In genomic region chr14:105257464-105257863, GRCh38 we compare ENCODE assay signal across 25 cellular contexts. TPM values are rescaled to one million over a fixed set of nuclear protein-coding genes. Genes with fewer than 3 reads are reported as not detected.
DNase-seq lines count a peak whose midpoint lies in the region; ATAC-seq and TF ChIP-seq lines count a peak whose summit lies in the region.
"Had no signal": no experiment of that assay in that cellular context is flagged by ENCODE, and none has a peak within 500 bp of the region (broad histone marks: within the 10 kb centered on the region; RNA-seq: fewer than 3 reads in every experiment).

No MANE protein-coding gene starts in this region.

- no peaks in the 10 kb centered on the region for H3K9me3 Mint-ChIP-seq in activated CD4-positive, alpha-beta T cell treated with anti-CD3 and anti-CD28 coated beads, Interleukin-2, amount 10 ng/mL, durations not matched to agents 7 days and 5 days
- no peaks in the 10 kb centered on the region for H3K9me3 Mint-ChIP-seq in activated CD4-positive, alpha-beta T cell treated with anti-CD3 and anti-CD28 coated beads for 36 hours (ENCODE audit: low read depth)
- H3K9me3 Mint-ChIP-seq in activated T-helper 17 cell treated with anti-CD3 and anti-CD28 coated beads, Interleukin-2, amount 50 U/mL, for 72 hours: no peaks in the 10 kb centered on the region
- H3K9me3 Mint-ChIP-seq in stimulated activated naive B cell treated with anti-CD40 and anti-IgM and Interleukin-4, amounts not matched to agents 10 μg/mL and 1 μg/mL and 100 μg/mL, for 72 hours: no peaks in the 10 kb centered on the region
- H3K9me3 Mint-ChIP-seq: activated naive CD8-positive, alpha-beta T cell treated with anti-CD3 and anti-CD28 coated beads, Interleukin-2, amount 10 ng/mL, durations not matched to agents 7 days and 5 days; dendritic cell treated with granulocyte-macrophage colony-stimulating factor and Interleukin-4, amounts not matched to agents 40 ng/mL and 50 ng/mL, for 4 days; IgD-negative memory B cell; stimulated activated naive CD8-positive, alpha-beta T cell treated with anti-CD3 and anti-CD28 coated beads, Interleukin-15, Interleukin-2, amounts not matched to agents 100 ng/mL and 50 ng/mL, for 24 hours had no signal

- POLR2A ChIA-PET in activated CD4-positive, alpha-beta T cell treated with anti-CD3 and anti-CD28 coated beads, Interleukin-2, amount 10 ng/mL, durations not matched to agents 7 days and 5 days (lab: Charles Lee): no interaction called here
- POLR2A ChIA-PET in activated CD4-positive, alpha-beta T cell treated with anti-CD3 and anti-CD28 coated beads for 36 hours (lab: Charles Lee): no interaction called here
- POLR2A ChIA-PET in HEK293 (lab: Yijun Ruan, JAX): no interaction called here

- H3K4me1 Mint-ChIP-seq in activated CD4-positive, alpha-beta T cell treated with anti-CD3 and anti-CD28 coated beads, Interleukin-2, amount 10 ng/mL, durations not matched to agents 7 days and 5 days: peaks cover 10% of the 10 kb centered on the region
- H3K4me1 Mint-ChIP-seq in activated CD4-positive, alpha-beta T cell treated with anti-CD3 and anti-CD28 coated beads for 36 hours: no peaks in the 10 kb centered on the region
- H3K4me1 Mint-ChIP-seq in activated T-helper 17 cell treated with anti-CD3 and anti-CD28 coated beads, Interleukin-2, amount 50 U/mL, for 72 hours: no peaks in the 10 kb centered on the region
- peaks cover 12 to 18% of the 10 kb centered on the region in 2 donors for H3K4me1 Mint-ChIP-seq in stimulated activated naive B cell treated with anti-CD40 and anti-IgM and Interleukin-4, amounts not matched to agents 10 μg/mL and 1 μg/mL and 100 μg/mL, for 72 hours

- H3K4me1 ChIP-seq in HEK293 (ENCODE audit: control insufficient read depth, insufficient read depth, low read length): no peaks in the 10 kb centered on the region
- peaks cover 11% of the 10 kb centered on the region for H3K4me1 ChIP-seq in osteoblast (ENCODE audit: insufficient read depth, low read length)
- H3K4me1 ChIP-seq: ascending aorta had no signal

- H3K36me3 Mint-ChIP-seq in activated CD4-positive, alpha-beta T cell treated with anti-CD3 and anti-CD28 coated beads, Interleukin-2, amount 10 ng/mL, durations not matched to agents 7 days and 5 days (ENCODE audit: low read depth): no peaks in the 10 kb centered on the region
- peaks cover 1% of the 10 kb centered on the region for H3K36me3 Mint-ChIP-seq in activated CD4-positive, alpha-beta T cell treated with anti-CD3 and anti-CD28 coated beads for 36 hours (ENCODE audit: low read depth)
- H3K36me3 Mint-ChIP-seq in activated T-helper 17 cell treated with anti-CD3 and anti-CD28 coated beads, Interleukin-2, amount 50 U/mL, for 72 hours (ENCODE audit: low read depth): peaks cover 6% of the 10 kb centered on the region
- peaks cover 5 to 18% of the 10 kb centered on the region in 2 donors for H3K36me3 Mint-ChIP-seq in stimulated activated naive B cell treated with anti-CD40 and anti-IgM and Interleukin-4, amounts not matched to agents 10 μg/mL and 1 μg/mL and 100 μg/mL, for 72 hours

- no peak overlapping the region for H3K27ac ChIP-seq in HEK293 (ENCODE audit: extremely low read depth, low read depth, low read length)
- no peak overlapping the region for H3K27ac ChIP-seq in osteoblast (ENCODE audit: low read depth, low read length)
- H3K27ac ChIP-seq: ascending aorta, cardiac muscle cell, neutrophil, thoracic aorta had no signal

- H3K4me3 ChIP-seq in HEK293 (ENCODE audit: low read depth, low read length) (no peak overlapping the region), osteoblast (ENCODE audit: insufficient read depth, low read length) (no peak overlapping the region)
- H3K4me3 ChIP-seq: ascending aorta, cardiac muscle cell, thoracic aorta had no signal

- H3K36me3 ChIP-seq in HEK293 (ENCODE audit: control insufficient read depth in 2 of 2, insufficient read depth in 1 of 2, low read length in 2 of 2) (peaks cover 0 to 26% of the 10 kb centered on the region in 2 experiments; a peak in 2 of 3 replicates), osteoblast (ENCODE audit: insufficient read depth, low read length) (peaks cover 15% of the 10 kb centered on the region)

- H3K9me3 ChIP-seq in HEK293 (ENCODE audit: control insufficient read depth, insufficient read depth, low read depth, low read length): no peaks in the 10 kb centered on the region
- no peaks in the 10 kb centered on the region for H3K9me3 ChIP-seq in osteoblast (ENCODE audit: low read depth, low read length)
- H3K9me3 ChIP-seq: ascending aorta, neutrophil, thoracic aorta had no signal

- no peak overlapping the region for H3K4me2 ChIP-seq in osteoblast (ENCODE audit: insufficient read depth, low read length)

- H3K27me3 ChIP-seq in osteoblast (ENCODE audit: insufficient read depth, low read length): no peaks in the 10 kb centered on the region
- H3K27me3 ChIP-seq: ascending aorta, cardiac muscle cell, neutrophil had no signal

- H2AFZ ChIP-seq in osteoblast (ENCODE audit: low read length): no peak overlapping the region

- H3K79me2 ChIP-seq in osteoblast (ENCODE audit: insufficient read depth, low read length): peaks cover 4% of the 10 kb centered on the region

- no peak for ATAC-seq in activated CD4-positive, alpha-beta T cell treated with anti-CD3 and anti-CD28 coated beads for 36 hours
- ATAC-seq in activated T-helper 17 cell treated with anti-CD3 and anti-CD28 coated beads, Interleukin-2, amount 50 U/mL, for 72 hours (replicated peaks): no peak
- ATAC-seq in GM19452 (IDR thresholded peaks at IDR 0.05; ENCODE audit: unreplicated experiment): no peak
- ATAC-seq in stimulated activated naive B cell treated with anti-CD40 and anti-IgM and Interleukin-4, amounts not matched to agents 10 μg/mL and 1 μg/mL and 100 μg/mL, for 72 hours (replicated peaks): no peak
- ATAC-seq: Panc1 had no signal

- H4K20me1 ChIP-seq in osteoblast (ENCODE audit: insufficient read depth, low read length): peaks cover 30% of the 10 kb centered on the region

- CTCF ChIA-PET in activated CD4-positive, alpha-beta T cell treated with anti-CD3 and anti-CD28 coated beads, Interleukin-2, amount 10 ng/mL, durations not matched to agents 7 days and 5 days (lab: Charles Lee): no interaction called here
- CTCF ChIA-PET in activated CD4-positive, alpha-beta T cell treated with anti-CD3 and anti-CD28 coated beads for 36 hours (lab: Charles Lee): no interaction called here
- CTCF ChIA-PET in HEK293 (lab: Yijun Ruan, JAX): interaction anchor here (0.7 kb wide), 1 partner anchor 258 kb away, joined by 3 read pairs; no protein-coding TSS in a partner anchor

- intact Hi-C loops in activated CD4-positive, alpha-beta T cell treated with anti-CD3 and anti-CD28 coated beads for 36 hours (cut with DNase I, micrococcal nuclease): no loop called here

- TF ChIP-seq CTCF in HEK293 (tag by site-specific recombination; IDR thresholded peaks at IDR 0.05) (no peak), osteoblast (IDR thresholded peaks at IDR 0.05; ENCODE audit: extremely low read depth, low read depth, low read length) (no peak)

- H3K27ac Mint-ChIP-seq in activated CD4-positive, alpha-beta T cell treated with anti-CD3 and anti-CD28 coated beads, Interleukin-2, amount 10 ng/mL, durations not matched to agents 7 days and 5 days: peak overlapping the region; percentile 52
- no peak overlapping the region for H3K27ac Mint-ChIP-seq in activated CD4-positive, alpha-beta T cell treated with anti-CD3 and anti-CD28 coated beads for 36 hours
- H3K27ac Mint-ChIP-seq in activated T-helper 17 cell treated with anti-CD3 and anti-CD28 coated beads, Interleukin-2, amount 50 U/mL, for 72 hours: peak overlapping the region; percentile 73
- no peak overlapping the region for H3K27ac Mint-ChIP-seq in stimulated activated naive B cell treated with anti-CD40 and anti-IgM and Interleukin-4, amounts not matched to agents 10 μg/mL and 1 μg/mL and 100 μg/mL, for 72 hours
- H3K27ac Mint-ChIP-seq: activated naive CD8-positive, alpha-beta T cell treated with anti-CD3 and anti-CD28 coated beads, Interleukin-2, amount 10 ng/mL, durations not matched to agents 7 days and 5 days; dendritic cell treated with granulocyte-macrophage colony-stimulating factor and Interleukin-4, amounts not matched to agents 40 ng/mL and 50 ng/mL, for 4 days; IgD-negative memory B cell; stimulated activated naive CD8-positive, alpha-beta T cell treated with anti-CD3 and anti-CD28 coated beads, Interleukin-15, Interleukin-2, amounts not matched to agents 100 ng/mL and 50 ng/mL, for 24 hours had no signal

- H3K27me3 Mint-ChIP-seq in activated CD4-positive, alpha-beta T cell treated with anti-CD3 and anti-CD28 coated beads, Interleukin-2, amount 10 ng/mL, durations not matched to agents 7 days and 5 days: no peaks in the 10 kb centered on the region
- H3K27me3 Mint-ChIP-seq in activated CD4-positive, alpha-beta T cell treated with anti-CD3 and anti-CD28 coated beads for 36 hours: no peaks in the 10 kb centered on the region
- H3K27me3 Mint-ChIP-seq in activated T-helper 17 cell treated with anti-CD3 and anti-CD28 coated beads, Interleukin-2, amount 50 U/mL, for 72 hours: no peaks in the 10 kb centered on the region
- no peaks in the 10 kb centered on the region for H3K27me3 Mint-ChIP-seq in stimulated activated naive B cell treated with anti-CD40 and anti-IgM and Interleukin-4, amounts not matched to agents 10 μg/mL and 1 μg/mL and 100 μg/mL, for 72 hours
- H3K27me3 Mint-ChIP-seq: activated naive CD8-positive, alpha-beta T cell treated with anti-CD3 and anti-CD28 coated beads, Interleukin-2, amount 10 ng/mL, durations not matched to agents 7 days and 5 days; dendritic cell treated with granulocyte-macrophage colony-stimulating factor and Interleukin-4, amounts not matched to agents 40 ng/mL and 50 ng/mL, for 4 days; IgD-negative memory B cell; stimulated activated naive CD8-positive, alpha-beta T cell treated with anti-CD3 and anti-CD28 coated beads, Interleukin-15, Interleukin-2, amounts not matched to agents 100 ng/mL and 50 ng/mL, for 24 hours had no signal

- peak; percentile 26 for DNase-seq in activated CD4-positive, alpha-beta T cell treated with anti-CD3 and anti-CD28 coated beads, Interleukin-2, amount 10 ng/mL, durations not matched to agents 7 days and 5 days
- no peak for DNase-seq in activated CD4-positive, alpha-beta T cell treated with anti-CD3 and anti-CD28 coated beads for 36 hours
- peak; percentile 55 for DNase-seq in osteoblast (ENCODE audit: insufficient read length, low spot score, missing footprints)
- no peak for DNase-seq in stimulated activated naive B cell treated with anti-CD40 and anti-IgM and Interleukin-4, amounts not matched to agents 10 μg/mL and 1 μg/mL and 100 μg/mL, for 72 hours
- DNase-seq in NCI-H526 treated with DMSO at 0.1 percent for 48 hours (lab: John Stamatoyannopoulos, UW): no peak
- DNase-seq: activated naive CD8-positive, alpha-beta T cell treated with anti-CD3 and anti-CD28 coated beads, Interleukin-2, amount 10 ng/mL, durations not matched to agents 7 days and 5 days; activated T-cell treated with anti-CD3 and anti-CD28 coated beads, Interleukin-2, amount 50 U/mL, for 48 hours; DMS79; GDM1; NCI-H1048; NCI-H1694 treated with DMSO at 0.1 percent for 48 hours; NCI-H2171 treated with DMSO at 0.1 percent for 48 hours; NCI-H526; SHP77 treated with DMSO at 0.1 percent for 48 hours had no signal

- no peak overlapping the region for H3K4me3 Mint-ChIP-seq in activated CD4-positive, alpha-beta T cell treated with anti-CD3 and anti-CD28 coated beads, Interleukin-2, amount 10 ng/mL, durations not matched to agents 7 days and 5 days
- no peak overlapping the region for H3K4me3 Mint-ChIP-seq in activated CD4-positive, alpha-beta T cell treated with anti-CD3 and anti-CD28 coated beads for 36 hours
- H3K4me3 Mint-ChIP-seq in activated T-helper 17 cell treated with anti-CD3 and anti-CD28 coated beads, Interleukin-2, amount 50 U/mL, for 72 hours: no peak overlapping the region
- H3K4me3 Mint-ChIP-seq in stimulated activated naive B cell treated with anti-CD40 and anti-IgM and Interleukin-4, amounts not matched to agents 10 μg/mL and 1 μg/mL and 100 μg/mL, for 72 hours: no peak overlapping the region
- H3K4me3 Mint-ChIP-seq: activated naive CD8-positive, alpha-beta T cell treated with anti-CD3 and anti-CD28 coated beads, Interleukin-2, amount 10 ng/mL, durations not matched to agents 7 days and 5 days; dendritic cell treated with granulocyte-macrophage colony-stimulating factor and Interleukin-4, amounts not matched to agents 40 ng/mL and 50 ng/mL, for 4 days; IgD-negative memory B cell; stimulated activated naive CD8-positive, alpha-beta T cell treated with anti-CD3 and anti-CD28 coated beads, Interleukin-15, Interleukin-2, amounts not matched to agents 100 ng/mL and 50 ng/mL, for 24 hours had no signal

RNA-seq across cellular contexts. Expression of gene BTBD6, which starts 9.1 kb away (rescaled TPM):
- total RNA-seq in activated CD4-positive, alpha-beta T cell treated with anti-CD3 and anti-CD28 coated beads, Interleukin-2, amount 10 ng/mL, durations not matched to agents 7 days and 5 days: 10 to 100 TPM; 43.7 to 43.9 TPM
- total RNA-seq in activated CD4-positive, alpha-beta T cell treated with anti-CD3 and anti-CD28 coated beads for 36 hours: 10 to 100 TPM; 18.9 to 23.2 TPM
- total RNA-seq in activated T-helper 17 cell treated with anti-CD3 and anti-CD28 coated beads, Interleukin-2, amount 50 U/mL, for 72 hours: 10 to 100 TPM; 19.5 to 41.3 TPM
- total RNA-seq in osteoblast: 54.3 and 60.1 TPM in 2 replicates

RNA-seq across cellular contexts. Expression of gene BRF1, which starts 43.3 kb away (rescaled TPM):
- total RNA-seq in activated CD4-positive, alpha-beta T cell treated with anti-CD3 and anti-CD28 coated beads, Interleukin-2, amount 10 ng/mL, durations not matched to agents 7 days and 5 days: 10 to 100 TPM; 39.0 to 50.9 TPM
- 10 to 100 TPM; 20.0 to 28.1 TPM for total RNA-seq in activated CD4-positive, alpha-beta T cell treated with anti-CD3 and anti-CD28 coated beads for 36 hours
- total RNA-seq in activated T-helper 17 cell treated with anti-CD3 and anti-CD28 coated beads, Interleukin-2, amount 50 U/mL, for 72 hours: 10 to 100 TPM; 28.6 to 35.1 TPM
- 33.6 and 34.4 TPM in 2 replicates for total RNA-seq in osteoblast

RNA-seq across cellular contexts. Expression of gene PACS2, which starts 57.1 kb away (rescaled TPM):
- 10 to 100 TPM; 43.3 to 46.8 TPM for total RNA-seq in activated CD4-positive, alpha-beta T cell treated with anti-CD3 and anti-CD28 coated beads, Interleukin-2, amount 10 ng/mL, durations not matched to agents 7 days and 5 days
- 10 to 100 TPM; 30.6 to 32.9 TPM for total RNA-seq in activated CD4-positive, alpha-beta T cell treated with anti-CD3 and anti-CD28 coated beads for 36 hours
- total RNA-seq in activated T-helper 17 cell treated with anti-CD3 and anti-CD28 coated beads, Interleukin-2, amount 50 U/mL, for 72 hours: 10 to 100 TPM; 26.4 to 30.0 TPM
- total RNA-seq in osteoblast: 81.1 and 81.3 TPM in 2 replicates

Comparison
In these comparisons a context has a peak if more than half of its experiments do, and no peak if none do; other contexts are left out.
1. DNase-seq: peak in activated CD4-positive, alpha-beta T cell treated with anti-CD3 and anti-CD28 coated beads, Interleukin-2, amount 10 ng/mL, durations not matched to agents 7 days and 5 days (single experiment) and osteoblast (single experiment); none in activated CD4-positive, alpha-beta T cell treated with anti-CD3 and anti-CD28 coated beads for 36 hours (single experiment), stimulated activated naive B cell treated with anti-CD40 and anti-IgM and Interleukin-4, amounts not matched to agents 10 μg/mL and 1 μg/mL and 100 μg/mL, for 72 hours (single experiment) and NCI-H526 treated with DMSO at 0.1 percent for 48 hours (single experiment).
2. H3K27ac Mint-ChIP-seq: peak in activated CD4-positive, alpha-beta T cell treated with anti-CD3 and anti-CD28 coated beads, Interleukin-2, amount 10 ng/mL, durations not matched to agents 7 days and 5 days (single experiment) and activated T-helper 17 cell treated with anti-CD3 and anti-CD28 coated beads, Interleukin-2, amount 50 U/mL, for 72 hours (single experiment); none in activated CD4-positive, alpha-beta T cell treated with anti-CD3 and anti-CD28 coated beads for 36 hours (single experiment) and stimulated activated naive B cell treated with anti-CD40 and anti-IgM and Interleukin-4, amounts not matched to agents 10 μg/mL and 1 μg/mL and 100 μg/mL, for 72 hours (single experiment).